Comparison of ENCODE assay signal across 1 cellular context in genomic region chr6:18166314-18167007, GRCh38.
A peak's percentile ranks its signal among the peaks of the same experiment; 100 is the strongest.
TF ChIP-seq lines count a peak whose summit lies in the region.

No MANE protein-coding gene starts in this region.

TF ChIP-seq in IMR-90, 13 proteins besides CTCF, POLR2A, EP300 and RAD21:
- TF ChIP-seq CHD1 (IDR thresholded peaks at IDR 0.05; ENCODE audit: low read depth, low read length) (no peak), SMC3 (IDR thresholded peaks at IDR 0.05; ENCODE audit: low read depth, low read length) (no peak), CEBPB (IDR thresholded peaks at IDR 0.05; ENCODE audit: low read depth, low read length) (peak; percentile 33; the same call in 1 of the 2 replicates), MXI1 (IDR thresholded peaks at IDR 0.05; ENCODE audit: borderline replicate concordance, low read depth, low read length) (no peak), FOS (IDR thresholded peaks at IDR 0.05; ENCODE audit: low read depth, low read length) (no peak)
